ENCODE assay signal across 8 cellular contexts in the genomic region with DNA sequence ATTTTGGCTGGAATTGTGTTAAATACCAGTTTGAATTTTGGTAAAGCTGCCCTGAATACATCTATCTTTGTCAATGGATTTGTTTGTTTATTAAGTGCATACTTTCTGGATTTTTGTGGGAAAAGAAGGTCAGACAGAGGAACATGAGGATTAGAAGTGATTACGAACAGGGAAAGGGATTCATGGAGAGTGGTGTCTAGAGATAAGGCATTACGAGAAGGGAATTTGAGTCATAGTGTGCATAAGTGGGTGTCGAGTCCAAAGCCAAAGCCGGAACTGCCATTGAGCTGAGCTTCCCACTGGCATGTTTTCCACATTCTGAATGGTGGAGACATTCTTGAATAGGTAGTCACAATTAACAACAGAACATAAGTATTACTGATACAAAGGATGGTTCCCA.
DNase-seq lines count a peak whose midpoint lies in the region; ATAC-seq and TF ChIP-seq lines count a peak whose summit lies in the region.

No MANE protein-coding gene starts in this region.

- no peak overlapping the region for H3K4me3 Mint-ChIP-seq in naive thymus-derived CD4-positive, alpha-beta T cell
- H3K4me3 Mint-ChIP-seq in WTC11, result no peak overlapping the region

- H3K9me3 ChIP-seq in right atrium auricular region (no peaks in the 10 kb centered on the region), tibial artery (no peaks in the 10 kb centered on the region)
- H3K9me3 ChIP-seq in naive thymus-derived CD4-positive, alpha-beta T cell (ENCODE audit: control insufficient read depth in 2 of 3, low read length in 3 of 3), result no peaks in the 10 kb centered on the region

- H3K9me3 Mint-ChIP-seq in naive thymus-derived CD4-positive, alpha-beta T cell, result peaks cover 0 to 2% (median 0%) of the 10 kb centered on the region in 11 donors
- H3K9me3 Mint-ChIP-seq in WTC11, result no peaks in the 10 kb centered on the region

- peak; percentile 32 for DNase-seq in HPDE6-E6E7 (ENCODE audit: extremely low spot score)
- peak; percentile 94 for DNase-seq in amniotic stem cell (lab: John Stamatoyannopoulos, UW)
- peak; percentile 77 for DNase-seq in right atrium auricular region (ENCODE audit: low spot score)
- DNase-seq in tibial artery, result peak; percentile 54 to 75
- DNase-seq in naive thymus-derived CD4-positive, alpha-beta T cell, result no peak
- no peak for DNase-seq in WTC11 (ENCODE audit: low spot score)
- no peak for DNase-seq in NCI-H774 (lab: John Stamatoyannopoulos, UW)

- no peaks in the 10 kb centered on the region for H3K4me1 Mint-ChIP-seq in naive thymus-derived CD4-positive, alpha-beta T cell
- peaks cover 15% of the 10 kb centered on the region for H3K4me1 Mint-ChIP-seq in WTC11

- no peaks in the 10 kb centered on the region for H3K36me3 ChIP-seq in right atrium auricular region
- no peaks in the 10 kb centered on the region for H3K36me3 ChIP-seq in tibial artery
- H3K36me3 ChIP-seq in naive thymus-derived CD4-positive, alpha-beta T cell (ENCODE audit: control insufficient read depth in 2 of 3, insufficient read depth in 3 of 3, low read length in 3 of 3), result no peaks in the 10 kb centered on the region

- H3K27me3 ChIP-seq in right atrium auricular region (no peaks in the 10 kb centered on the region), tibial artery (no peaks in the 10 kb centered on the region)
- no peaks in the 10 kb centered on the region for H3K27me3 ChIP-seq in naive thymus-derived CD4-positive, alpha-beta T cell (ENCODE audit: control insufficient read depth in 2 of 2, insufficient read depth in 2 of 2, low read length in 2 of 2)

- H3K36me3 Mint-ChIP-seq in naive thymus-derived CD4-positive, alpha-beta T cell, result no peaks in the 10 kb centered on the region
- H3K36me3 Mint-ChIP-seq in WTC11, result no peaks in the 10 kb centered on the region

- H3K27ac ChIP-seq in right atrium auricular region (peak overlapping the region in 1 of 2 donors; percentile 32), tibial artery (peak overlapping the region; percentile 20 to 40)
- no peak overlapping the region for H3K27ac ChIP-seq in naive thymus-derived CD4-positive, alpha-beta T cell (ENCODE audit: low read depth, low read length)

- no peak for TF ChIP-seq CTCF in right atrium auricular region (IDR thresholded peaks at IDR 0.05)
- TF ChIP-seq CTCF in tibial artery (IDR thresholded peaks at IDR 0.05), result no peak
- no peak for TF ChIP-seq CTCF in WTC11 (IDR thresholded peaks at IDR 0.05)

- H3K4me1 ChIP-seq in right atrium auricular region (peaks cover 0 to 6% of the 10 kb centered on the region in 2 donors), tibial artery (peaks cover 0 to 53% (median 12%) of the 10 kb centered on the region in 4 donors)
- no peaks in the 10 kb centered on the region for H3K4me1 ChIP-seq in naive thymus-derived CD4-positive, alpha-beta T cell (ENCODE audit: control insufficient read depth in 2 of 2, insufficient read depth in 2 of 2, low read length in 2 of 2)

- intact Hi-C loops in tibial artery (cut with DNase I; ENCODE audit: low total_unique reads), result no loop called here
- intact Hi-C loops in naive thymus-derived CD4-positive, alpha-beta T cell (cut with micrococcal nuclease), result no loop called here

- ATAC-seq in naive thymus-derived CD4-positive, alpha-beta T cell, result no peak
- ATAC-seq in WTC11, result no peak
- no peak for ATAC-seq in HG03139 (IDR thresholded peaks at IDR 0.05; ENCODE audit: unreplicated experiment)

- POLR2A ChIA-PET in naive thymus-derived CD4-positive, alpha-beta T cell (lab: Charles Lee), result no interaction called here
- POLR2A ChIA-PET in WTC11 (lab: Charles Lee), result no interaction called here

- no peak overlapping the region for H3K27ac Mint-ChIP-seq in naive thymus-derived CD4-positive, alpha-beta T cell
- H3K27ac Mint-ChIP-seq in WTC11, result no peak overlapping the region

- CTCF ChIA-PET in naive thymus-derived CD4-positive, alpha-beta T cell (lab: Charles Lee), result no interaction called here
- CTCF ChIA-PET in WTC11 (lab: Charles Lee), result no interaction called here

- H3K27me3 Mint-ChIP-seq in naive thymus-derived CD4-positive, alpha-beta T cell, result peaks cover 0 to 6% (median 0%) of the 10 kb centered on the region in 5 donors
- no peaks in the 10 kb centered on the region for H3K27me3 Mint-ChIP-seq in WTC11 (ENCODE audit: low read depth)

- no peak overlapping the region for H3K4me3 ChIP-seq in right atrium auricular region
- H3K4me3 ChIP-seq in tibial artery, result no peak overlapping the region
- H3K4me3 ChIP-seq in naive thymus-derived CD4-positive, alpha-beta T cell (ENCODE audit: low read length), result no peak overlapping the region

TF ChIP-seq in WTC11, 78 proteins besides CTCF, POLR2A, EP300 and RAD21:
- TF ChIP-seq NR2C2 (CRISPR knock-in tag; IDR thresholded peaks at IDR 0.05) (no peak), IRF2 (CRISPR knock-in tag; IDR thresholded peaks at IDR 0.05; ENCODE audit: borderline replicate concordance, low read depth) (no peak), ESRRA (CRISPR knock-in tag; IDR thresholded peaks at IDR 0.05; ENCODE audit: borderline replicate concordance) (no peak), FOXK1 (CRISPR knock-in tag; IDR thresholded peaks at IDR 0.05) (no peak), GTF2I (CRISPR knock-in tag; conservative IDR thresholded peaks at IDR 0.05) (no peak), HMGA2 (CRISPR knock-in tag; IDR thresholded peaks at IDR 0.05) (no peak)
- TF ChIP-seq, protein P1, sequence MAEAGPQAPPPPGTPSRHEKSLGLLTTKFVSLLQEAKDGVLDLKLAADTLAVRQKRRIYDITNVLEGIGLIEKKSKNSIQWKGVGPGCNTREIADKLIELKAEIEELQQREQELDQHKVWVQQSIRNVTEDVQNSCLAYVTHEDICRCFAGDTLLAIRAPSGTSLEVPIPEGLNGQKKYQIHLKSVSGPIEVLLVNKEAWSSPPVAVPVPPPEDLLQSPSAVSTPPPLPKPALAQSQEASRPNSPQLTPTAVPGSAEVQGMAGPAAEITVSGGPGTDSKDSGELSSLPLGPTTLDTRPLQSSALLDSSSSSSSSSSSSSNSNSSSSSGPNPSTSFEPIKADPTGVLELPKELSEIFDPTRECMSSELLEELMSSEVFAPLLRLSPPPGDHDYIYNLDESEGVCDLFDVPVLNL (CRISPR knock-in tag; IDR thresholded peaks at IDR 0.05; ENCODE audit: borderline replicate concordance, low read depth), result no peak
- TF ChIP-seq, protein P2, sequence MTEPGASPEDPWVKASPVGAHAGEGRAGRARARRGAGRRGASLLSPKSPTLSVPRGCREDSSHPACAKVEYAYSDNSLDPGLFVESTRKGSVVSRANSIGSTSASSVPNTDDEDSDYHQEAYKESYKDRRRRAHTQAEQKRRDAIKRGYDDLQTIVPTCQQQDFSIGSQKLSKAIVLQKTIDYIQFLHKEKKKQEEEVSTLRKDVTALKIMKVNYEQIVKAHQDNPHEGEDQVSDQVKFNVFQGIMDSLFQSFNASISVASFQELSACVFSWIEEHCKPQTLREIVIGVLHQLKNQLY (CRISPR knock-in tag; IDR thresholded peaks at IDR 0.05), result no peak
- TF ChIP-seq, protein P3, sequence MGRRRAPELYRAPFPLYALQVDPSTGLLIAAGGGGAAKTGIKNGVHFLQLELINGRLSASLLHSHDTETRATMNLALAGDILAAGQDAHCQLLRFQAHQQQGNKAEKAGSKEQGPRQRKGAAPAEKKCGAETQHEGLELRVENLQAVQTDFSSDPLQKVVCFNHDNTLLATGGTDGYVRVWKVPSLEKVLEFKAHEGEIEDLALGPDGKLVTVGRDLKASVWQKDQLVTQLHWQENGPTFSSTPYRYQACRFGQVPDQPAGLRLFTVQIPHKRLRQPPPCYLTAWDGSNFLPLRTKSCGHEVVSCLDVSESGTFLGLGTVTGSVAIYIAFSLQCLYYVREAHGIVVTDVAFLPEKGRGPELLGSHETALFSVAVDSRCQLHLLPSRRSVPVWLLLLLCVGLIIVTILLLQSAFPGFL (CRISPR knock-in tag; IDR thresholded peaks at IDR 0.05; ENCODE audit: borderline replicate concordance), result no peak
- TF ChIP-seq, protein P4, sequence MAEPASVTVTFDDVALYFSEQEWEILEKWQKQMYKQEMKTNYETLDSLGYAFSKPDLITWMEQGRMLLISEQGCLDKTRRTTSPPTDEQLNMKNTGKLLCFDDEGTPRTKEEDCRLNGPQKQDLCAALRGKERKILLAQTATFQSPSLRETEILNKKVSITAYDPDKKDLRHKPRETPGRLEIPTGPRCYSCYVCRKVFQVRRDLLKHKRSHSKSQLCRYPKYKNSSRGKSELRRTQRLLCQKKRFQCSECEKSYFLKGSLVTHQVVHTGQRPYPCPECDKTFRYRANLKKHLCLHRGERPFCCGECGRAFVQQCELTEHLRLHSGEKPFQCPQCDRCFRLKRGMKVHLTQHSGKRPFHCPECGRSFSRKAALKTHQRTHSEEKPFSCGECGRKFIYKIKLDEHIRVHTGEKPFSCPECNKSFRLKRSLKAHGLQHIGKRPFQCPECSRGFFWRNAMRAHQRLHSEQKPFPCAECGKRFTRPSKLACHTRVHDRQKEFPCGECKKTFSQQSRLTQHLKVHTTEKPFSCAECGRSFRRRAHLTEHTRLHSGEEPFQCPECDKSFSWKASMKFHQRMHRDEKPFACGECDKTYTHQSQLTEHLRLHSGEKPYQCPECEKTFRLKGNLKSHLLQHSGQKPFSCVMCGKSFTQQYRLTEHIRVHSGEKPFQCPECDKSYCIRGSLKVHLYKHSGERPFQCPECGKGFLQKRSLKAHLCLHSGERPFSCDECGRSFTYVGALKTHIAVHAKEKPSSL (CRISPR knock-in tag; conservative IDR thresholded peaks at IDR 0.05), result no peak

Comparison
In these comparisons a context has a peak if more than half of its experiments do, and no peak if none do; other contexts are left out.
1. DNase-seq: peak in HPDE6-E6E7 (single experiment), amniotic stem cell (single experiment), right atrium auricular region (single experiment) and tibial artery (2 of 2); none in naive thymus-derived CD4-positive, alpha-beta T cell (0 of 9), WTC11 (single experiment) and NCI-H774 (single experiment).